1 cellular context compared by ENCODE assay signal in the genomic region with DNA sequence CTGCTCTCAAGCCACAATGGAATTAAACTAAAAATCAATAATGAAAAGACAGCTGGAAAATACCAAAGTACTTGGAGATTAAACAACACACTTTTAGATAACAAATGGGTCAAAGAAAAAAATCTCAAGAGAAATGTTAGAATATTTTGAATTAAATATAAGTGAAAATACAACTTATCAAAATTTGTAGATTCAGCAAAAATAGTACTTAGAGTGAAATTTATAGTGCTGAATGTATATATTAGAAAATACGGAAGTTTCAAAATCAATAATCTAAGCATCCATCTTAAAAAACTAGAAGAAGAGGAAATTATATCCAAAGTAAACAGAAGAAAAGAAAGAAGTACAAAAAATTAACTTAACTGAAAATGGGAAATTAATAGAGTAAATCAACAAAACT.
A peak's percentile ranks its signal among the peaks of the same experiment; 100 is the strongest.
TF ChIP-seq lines count a peak whose summit lies in the region.

No MANE protein-coding gene starts in this region.

TF ChIP-seq in IMR-90, 13 proteins besides CTCF, POLR2A, EP300 and RAD21:
- TF ChIP-seq, protein P1, sequence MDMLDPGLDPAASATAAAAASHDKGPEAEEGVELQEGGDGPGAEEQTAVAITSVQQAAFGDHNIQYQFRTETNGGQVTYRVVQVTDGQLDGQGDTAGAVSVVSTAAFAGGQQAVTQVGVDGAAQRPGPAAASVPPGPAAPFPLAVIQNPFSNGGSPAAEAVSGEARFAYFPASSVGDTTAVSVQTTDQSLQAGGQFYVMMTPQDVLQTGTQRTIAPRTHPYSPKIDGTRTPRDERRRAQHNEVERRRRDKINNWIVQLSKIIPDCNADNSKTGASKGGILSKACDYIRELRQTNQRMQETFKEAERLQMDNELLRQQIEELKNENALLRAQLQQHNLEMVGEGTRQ (IDR thresholded peaks at IDR 0.05; ENCODE audit: low read depth, low read length) = no peak
- TF ChIP-seq MAFK (IDR thresholded peaks at IDR 0.05; ENCODE audit: low read depth, low read length) (peak; percentile 73), RFX5 (IDR thresholded peaks at IDR 0.05; ENCODE audit: low read depth, low read length) (no peak), MAZ (IDR thresholded peaks at IDR 0.05; ENCODE audit: borderline replicate concordance, low read depth, low read length) (no peak), SMC3 (IDR thresholded peaks at IDR 0.05; ENCODE audit: low read depth, low read length) (no peak), RCOR1 (IDR thresholded peaks at IDR 0.05; ENCODE audit: insufficient replicate concordance, low read length) (no peak)
TF ChIP-seq in IMR-90: peak in this region for 1.
